8 cellular contexts compared by ENCODE assay signal in the genomic region with DNA sequence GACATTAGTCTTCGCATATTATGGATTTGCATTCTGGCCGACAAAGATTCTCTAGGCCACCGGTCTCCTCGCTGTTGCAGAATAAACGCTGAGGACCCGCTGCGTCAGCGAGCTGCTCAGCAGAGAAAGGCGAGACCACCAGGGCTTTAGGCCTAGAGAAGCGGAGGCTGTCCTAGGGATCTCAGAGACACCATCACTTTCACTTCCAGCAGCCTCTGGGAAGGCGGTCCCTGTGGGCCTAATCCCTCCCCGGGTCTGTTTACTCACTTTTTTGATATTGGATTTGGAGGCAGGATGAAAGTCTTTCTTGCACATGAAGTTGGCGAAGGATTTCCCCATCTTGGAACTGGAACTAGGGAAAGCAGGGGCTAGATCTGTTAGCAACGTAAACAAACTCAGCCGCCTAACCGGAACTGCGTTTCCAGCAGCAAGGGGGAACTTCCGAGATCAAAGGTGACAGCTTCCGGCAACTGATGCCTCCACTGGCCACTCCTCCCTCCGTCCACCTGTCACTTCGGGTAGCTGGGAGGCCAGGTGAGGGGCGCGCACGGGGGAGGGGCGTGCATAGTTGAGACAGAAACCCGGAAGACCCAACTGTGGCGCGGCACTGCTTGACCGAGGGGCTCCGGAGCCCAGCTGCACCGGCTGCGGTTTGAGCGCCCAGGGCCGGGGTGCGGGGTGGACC. TPM values are rescaled to one million over a fixed set of nuclear protein-coding genes. Genes with fewer than 3 reads are reported as not detected.
DNase-seq lines count a peak whose midpoint lies in the region; ATAC-seq and TF ChIP-seq lines count a peak whose summit lies in the region.

Gene SCRN3 (plus strand): TSS at position 447 of the 685 bp plus-strand sequence. CDS start 2,554 bp downstream, outside the sequence.

- no peaks in the 10 kb centered on the region; the same call in 1 of the 2 replicates for H3K4me1 ChIP-seq in HUES64 (ENCODE audit: insufficient read depth, low read length)

- H3K27ac ChIP-seq in HUES64 (ENCODE audit: low read depth, low read length) = peak within 1 kb of the TSS; percentile 50; the same call in 1 of the 2 replicates

- 1% methylated on average over 35 of the region's 35 CpGs for WGBS in HUES64

- H3K4me3 ChIP-seq in HUES64 (ENCODE audit: low read length) (peak within 1 kb of the TSS; percentile 89), epithelial cell of proximal tubule (ENCODE audit: low read depth, low read length) (peak within 1 kb of the TSS; percentile 88)

- DNase-seq in DMS 273 (lab: John Stamatoyannopoulos, UW; ENCODE audit: unreplicated experiment) (peak; percentile 82), OCI-M1 (lab: John Stamatoyannopoulos, UW) (peak; percentile 87), activated T-cell treated with anti-CD3 and anti-CD28 coated beads for 48 hours (ENCODE audit: low read depth) (peak; percentile 56), epithelial cell of proximal tubule (ENCODE audit: low read depth) (peak; percentile 38), mucosa of gallbladder (ENCODE audit: low spot score) (peak; percentile 82)
- peak; percentile 40 to 53 for DNase-seq in stimulated activated CD8-positive, alpha-beta memory T cell treated with anti-CD3 and anti-CD28 coated beads, Interleukin-4, amount 100 ng/mL, for 4 hours (ENCODE audit: low read depth in 2 of 2, low spot score in 1 of 2)

- ATAC-seq in GM21447 (IDR thresholded peaks at IDR 0.05; ENCODE audit: unreplicated experiment) = peak; percentile 97

- no peaks in the 10 kb centered on the region for H3K36me3 ChIP-seq in HUES64 (ENCODE audit: insufficient read depth, low read length)

- peak within 1 kb of the TSS; percentile 59 for H3K9ac ChIP-seq in HUES64 (ENCODE audit: low read depth, low read length)

- H3K27me3 ChIP-seq in HUES64 (ENCODE audit: insufficient read depth, low read length) = no peaks in the 10 kb centered on the region

- H3K9me3 ChIP-seq in HUES64 (ENCODE audit: insufficient read depth, low read depth, low read length) = no peaks in the 10 kb centered on the region

- TF ChIP-seq CTCF in epithelial cell of proximal tubule (conservative IDR thresholded peaks at IDR 0.05; ENCODE audit: low read depth, low read length) = no peak

RNA-seq across cellular contexts. Expression of gene SCRN3, which starts in this region (rescaled TPM):
- polyA plus RNA-seq in HUES64 (2013, experiment 1 of 2) = 10.7 TPM
- polyA plus RNA-seq in HUES64 (2013, experiment 2 of 2) = 12.7 TPM
- total RNA-seq in epithelial cell of proximal tubule (5.3 and 7.6 TPM in 2 replicates), mucosa of gallbladder (26.4 TPM)

Comparison
In these comparisons a context has a peak if more than half of its experiments do, and no peak if none do; other contexts are left out.
1. Peak in every context shown above with its lines: DNase-seq, ATAC-seq, H3K4me3 ChIP-seq and H3K27ac ChIP-seq.